In genomic region chr12:93719710-93720109, GRCh38 we compare ENCODE assay signal across 7 cellular contexts.
"Had no signal": no experiment of that assay in that cellular context is flagged by ENCODE, and none has a peak within 500 bp of the region (broad histone marks: within the 10 kb centered on the region; RNA-seq: fewer than 3 reads in every experiment).

No MANE protein-coding gene starts in this region.

- H3K4me3 Mint-ChIP-seq: IgD-negative memory B cell had no signal

- H3K27ac ChIP-seq: HL-60 had no signal

- DNase-seq: IMR-90, KBM-7, KG1 had no signal

- H3K4me3 ChIP-seq: K562 had no signal

- FAIRE-seq: HTR-8/SVneo, K562 had no signal

- H3K27ac Mint-ChIP-seq: IgD-negative memory B cell had no signal

- ATAC-seq: K562 had no signal

- H3K27me3 Mint-ChIP-seq: IgD-negative memory B cell had no signal
